In genomic region chr13:46164661-46165060, GRCh38 we compare ENCODE assay signal across 21 cellular contexts. TPM values are rescaled to one million over a fixed set of nuclear protein-coding genes. Genes with fewer than 3 reads are reported as not detected.
DNase-seq lines count a peak whose midpoint lies in the region; ATAC-seq and TF ChIP-seq lines count a peak whose summit lies in the region.
"Had no signal": no experiment of that assay in that cellular context is flagged by ENCODE, and none has a peak within 500 bp of the region (broad histone marks: within the 10 kb centered on the region; RNA-seq: fewer than 3 reads in every experiment).

No MANE protein-coding gene starts in this region.

- H3K79me2 ChIP-seq in OCI-LY7 (ENCODE audit: insufficient read depth, low read depth, low read length) (peaks cover 91% of the 10 kb centered on the region), PC-9 (ENCODE audit: low read depth) (peaks cover 81% of the 10 kb centered on the region)

- peaks cover 71% of the 10 kb centered on the region for H3K4me1 ChIP-seq in BLaER1
- H3K4me1 ChIP-seq in OCI-LY7 (ENCODE audit: insufficient read depth, low read length, poor library complexity, severe bottlenecking): peaks cover 73% of the 10 kb centered on the region
- H3K4me1 ChIP-seq in spleen: peaks cover 67 to 94% (median 84%) of the 10 kb centered on the region in 6 donors
- no peaks in the 10 kb centered on the region for H3K4me1 ChIP-seq in PC-9 (replicated peaks; ENCODE audit: insufficient read depth)
- H3K4me1 ChIP-seq: left ventricle myocardium inferior had no signal

- H4K20me1 ChIP-seq in BLaER1 (peaks cover 51% of the 10 kb centered on the region), OCI-LY7 (ENCODE audit: insufficient read depth, low read length) (peaks cover 53% of the 10 kb centered on the region), PC-9 (ENCODE audit: insufficient read depth) (peaks cover 72% of the 10 kb centered on the region)

- H3K4me1 Mint-ChIP-seq in CD4-positive, alpha-beta T cell (ENCODE audit: low read depth): peaks cover 82% of the 10 kb centered on the region
- H3K4me1 Mint-ChIP-seq in central memory CD8-positive, alpha-beta T cell: peaks cover 79% of the 10 kb centered on the region

- TF ChIP-seq POLR2A in spleen (IDR thresholded peaks at IDR 0.05): no peak

- H3K36me3 ChIP-seq in BLaER1 (peaks cover 50% of the 10 kb centered on the region), OCI-LY7 (ENCODE audit: insufficient read depth, low read length) (peaks cover 82% of the 10 kb centered on the region), spleen (peaks cover 0 to 46% (median 2%) of the 10 kb centered on the region in 6 donors), PC-9 (ENCODE audit: low read depth) (peaks cover 3% of the 10 kb centered on the region; the same call in 1 of the 2 replicates)
- H3K36me3 ChIP-seq: left ventricle myocardium inferior had no signal

- H3K27me3 ChIP-seq in BLaER1: no peaks in the 10 kb centered on the region
- H3K27me3 ChIP-seq in CD4-positive, alpha-beta T cell (ENCODE audit: control insufficient read depth, insufficient read depth, low read length): no peaks in the 10 kb centered on the region
- H3K27me3 ChIP-seq in spleen (replicated peaks in 1 of 7): no peaks in the 10 kb centered on the region
- no peaks in the 10 kb centered on the region for H3K27me3 ChIP-seq in PC-9 (ENCODE audit: insufficient read depth, low read depth)

- peaks cover 10% of the 10 kb centered on the region; the same call in 1 of the 2 replicates for H3F3A ChIP-seq in PC-9 (ENCODE audit: insufficient read depth, low read depth)

- H3K36me3 Mint-ChIP-seq in CD4-positive, alpha-beta T cell (ENCODE audit: low read depth): peaks cover 72% of the 10 kb centered on the region
- H3K36me3 Mint-ChIP-seq in central memory CD8-positive, alpha-beta T cell (ENCODE audit: insufficient read depth): peaks cover 45% of the 10 kb centered on the region

- DNase-seq in CD4-positive, alpha-beta T cell: no peak
- DNase-seq in OCI-LY7 (ENCODE audit: low spot score): no peak
- no peak for DNase-seq in central memory CD8-positive, alpha-beta T cell (ENCODE audit: low spot score in 2 of 2)
- DNase-seq in stimulated activated CD4-positive, alpha-beta T cell treated with anti-CD3 and anti-CD28 coated beads, Interleukin-1b, Interleukin-23, amount 100 ng/mL, for 48 hours: no peak
- no peak for DNase-seq in spleen
- no peak for DNase-seq in PC-9
- DNase-seq: activated CD8-positive, alpha-beta memory T cell treated with anti-CD3 and anti-CD28 coated beads, Interleukin-2, amount 50 U/mL, for 48 hours; AML-193; anterior cingulate cortex; DMS79; left ventricle myocardium inferior; NCI-H187; NCI-H510A treated with DMSO at 0.1 percent for 48 hours; SK-N-SH; stimulated activated CD4-positive, alpha-beta T cell treated with anti-CD3 and anti-CD28 coated beads, Interleukin-12 subunit alpha, Interleukin-12 subunit beta, amount 100 ng/mL, for 4 hours; substantia nigra had no signal

- peak overlapping the region; percentile 98 for H3K27ac Mint-ChIP-seq in CD4-positive, alpha-beta T cell
- H3K27ac Mint-ChIP-seq in central memory CD8-positive, alpha-beta T cell (ENCODE audit: low read depth): peak overlapping the region; percentile 89

- intact Hi-C loops in CD4-positive, alpha-beta T cell (cut with DNase I, micrococcal nuclease): loop anchor here in 1 of 2 experiments (5.0 to 10.0 kb wide), 2 partner anchors 50 to 123 kb away; partner anchors contain the start of gene LRRC63
- intact Hi-C loops in OCI-LY7 (cut with micrococcal nuclease; ENCODE audit: unreplicated experiment): no loop called here
- intact Hi-C loops in spleen (cut with DNase I; ENCODE audit: low total_unique reads): no loop called here
- intact Hi-C loops in PC-9 (cut with micrococcal nuclease; ENCODE audit: unreplicated experiment): no loop called here

- H3K9me3 Mint-ChIP-seq in CD4-positive, alpha-beta T cell: no peaks in the 10 kb centered on the region
- H3K9me3 Mint-ChIP-seq in central memory CD8-positive, alpha-beta T cell: no peaks in the 10 kb centered on the region

- no peak overlapping the region for H3K9ac ChIP-seq in BLaER1
- H3K9ac ChIP-seq: SK-N-SH had no signal

- no TSS peak for BruUV-seq in OCI-LY7 (replicated peaks; lab: Mats Ljungman, UMichigan)
- no TSS peak for BruUV-seq in PC-9 (replicated peaks; lab: Mats Ljungman, UMichigan)

- H3K27ac ChIP-seq in BLaER1: no peak overlapping the region
- peak overlapping the region; percentile 58 for H3K27ac ChIP-seq in CD4-positive, alpha-beta T cell (ENCODE audit: low read depth, low read length)
- peak overlapping the region; percentile 11 for H3K27ac ChIP-seq in OCI-LY7 (ENCODE audit: low read depth, low read length, poor library complexity, severe bottlenecking)
- H3K27ac ChIP-seq in spleen: peak overlapping the region in 4 of 8 donors; percentile 26 to 94 (median 69)
- H3K27ac ChIP-seq in PC-9: no peak overlapping the region
- H3K27ac ChIP-seq: left ventricle myocardium inferior had no signal

- no peak for ATAC-seq in CD4-positive, alpha-beta T cell (ENCODE audit: poor library complexity)
- no peak for ATAC-seq in central memory CD8-positive, alpha-beta T cell (replicated peaks; ENCODE audit: extremely low read depth, poor library complexity, severe bottlenecking)

- POLR2A ChIA-PET in CD4-positive, alpha-beta T cell (lab: Charles Lee): interaction anchor here (1.3 to 11.1 kb wide), 3 partner anchors 11 to 131 kb away, joined by 3 to 217 read pairs (median 4); partner anchors contain the start of gene LCP1
- POLR2A ChIA-PET in OCI-LY7 (lab: Charles Lee): no interaction called here
- POLR2A ChIA-PET in PC-9 (lab: Charles Lee; ENCODE audit: unreplicated experiment): no interaction called here

- no peaks in the 10 kb centered on the region for H3K9me2 ChIP-seq in OCI-LY7 (ENCODE audit: insufficient read depth, low read length)
- no peaks in the 10 kb centered on the region for H3K9me2 ChIP-seq in PC-9 (ENCODE audit: insufficient read depth)
- H3K9me2 ChIP-seq: SK-N-SH had no signal

- H3K4me2 ChIP-seq in BLaER1 (0 out of 2 replicates have a peak overlapping the region, but pooled peaks have one; percentile 53), OCI-LY7 (ENCODE audit: low read length) (peak overlapping the region; percentile 89), PC-9 (no peak overlapping the region)
- H3K4me2 ChIP-seq: SK-N-SH had no signal

- H3K4me3 ChIP-seq in BLaER1 (no peak overlapping the region), OCI-LY7 (ENCODE audit: low read depth, low read length, poor library complexity, severe bottlenecking) (no peak overlapping the region), spleen (peak overlapping the region in 1 of 8 donors; percentile 8), PC-9 (no peak overlapping the region)
- H3K4me3 ChIP-seq: left ventricle myocardium inferior had no signal

- H2AFZ ChIP-seq in OCI-LY7 (ENCODE audit: low read length) (no peak overlapping the region), PC-9 (no peak overlapping the region)

- H3K9me3 ChIP-seq in BLaER1: peaks cover 37% of the 10 kb centered on the region
- no peaks in the 10 kb centered on the region for H3K9me3 ChIP-seq in CD4-positive, alpha-beta T cell (ENCODE audit: control insufficient read depth, low read length)
- peaks cover 13% of the 10 kb centered on the region; the same call in 1 of the 2 replicates for H3K9me3 ChIP-seq in OCI-LY7 (ENCODE audit: low read length)
- no peaks in the 10 kb centered on the region for H3K9me3 ChIP-seq in spleen
- H3K9me3 ChIP-seq in PC-9 (ENCODE audit: insufficient read depth, low read depth): no peaks in the 10 kb centered on the region
- H3K9me3 ChIP-seq: left ventricle myocardium inferior, SK-N-SH had no signal

- no peaks in the 10 kb centered on the region for H3K27me3 Mint-ChIP-seq in CD4-positive, alpha-beta T cell
- H3K27me3 Mint-ChIP-seq in central memory CD8-positive, alpha-beta T cell: no peaks in the 10 kb centered on the region

- peak overlapping the region; percentile 60 for H3K4me3 Mint-ChIP-seq in CD4-positive, alpha-beta T cell
- H3K4me3 Mint-ChIP-seq in central memory CD8-positive, alpha-beta T cell: peak overlapping the region; percentile 73

- no peak for TF ChIP-seq CTCF in CD4-positive, alpha-beta T cell (IDR thresholded peaks at IDR 0.05)
- TF ChIP-seq CTCF in OCI-LY7 (conservative IDR thresholded peaks at IDR 0.05; ENCODE audit: low read length) (no peak), spleen (IDR thresholded peaks at IDR 0.05 in 8 of 11, conservative IDR thresholded peaks at IDR 0.05 in 3 of 11) (no peak), PC-9 (conservative IDR thresholded peaks at IDR 0.05) (no peak)

- CTCF ChIA-PET in CD4-positive, alpha-beta T cell (lab: Charles Lee): no interaction called here
- CTCF ChIA-PET in OCI-LY7 (lab: Charles Lee; ENCODE audit: unreplicated experiment): no interaction called here
- CTCF ChIA-PET in PC-9 (lab: Charles Lee): interaction anchor here (0.7 kb wide), 1 partner anchor 174 kb away, joined by 3 read pairs; no protein-coding TSS in a partner anchor

RNA-seq across cellular contexts. Expression of gene LCP1, which starts 17.3 kb away (rescaled TPM):
- total RNA-seq in CD4-positive, alpha-beta T cell: 100 to 1,000 TPM; 266 to 276 TPM
- total RNA-seq in OCI-LY7 (2014; rRNA removed; shearing (Covaris generic)): 292 and 319 TPM in 2 replicates
- total RNA-seq in OCI-LY7 (2022): 546 and 565 TPM in 2 replicates
- 100 to 1,000 TPM; 488 to 968 (median 620) TPM for total RNA-seq in spleen
- 100 to 1,000 TPM; 155 to 226 (median 206) TPM for polyA plus RNA-seq in spleen
- 131 and 197 TPM in 2 replicates for total RNA-seq in PC-9 (2021)

RNA-seq across cellular contexts. Expression of gene LRRC63, which starts 47.1 kb away (rescaled TPM):
- total RNA-seq in CD4-positive, alpha-beta T cell: under 1 TPM in 1 of 2 experiments, not detected in 1; 0.17 TPM
- not detected in 2 replicates for total RNA-seq in OCI-LY7 (2014; rRNA removed; shearing (Covaris generic))
- total RNA-seq in OCI-LY7 (2022) (not detected in 2 replicates), spleen (1 to 10 TPM in 1 of 7 donors, under 1 TPM in 6; 0.32 to 1.3 (median 0.69) TPM), PC-9 (2021) (0.28 TPM in 1 of 2 replicates, not detected in the other)
- polyA plus RNA-seq in spleen: under 1 TPM; 0.04 to 0.11 (median 0.10) TPM
- total RNA-seq: endothelial cell of umbilical vein, left ventricle myocardium inferior, pulmonary artery endothelial cell had no signal

RNA-seq across cellular contexts. Expression of gene CPB2, which starts 59.8 kb away (rescaled TPM):
- not detected for total RNA-seq in CD4-positive, alpha-beta T cell
- total RNA-seq in OCI-LY7 (2014; rRNA removed; shearing (Covaris generic)): not detected in 2 replicates
- total RNA-seq in OCI-LY7 (2022) (not detected in 2 replicates), spleen (not detected), PC-9 (2021) (not detected in 2 replicates)
- not detected for polyA plus RNA-seq in spleen
- total RNA-seq: chondrocyte, endothelial cell of umbilical vein, frontal cortex, left ventricle myocardium inferior, pulmonary artery endothelial cell had no signal
- polyA plus RNA-seq: endothelial cell of umbilical vein, SK-N-SH had no signal

Comparison
In these comparisons a context has a peak if more than half of its experiments do, and no peak if none do; other contexts are left out.
1. H3K27ac ChIP-seq: peak in CD4-positive, alpha-beta T cell (single experiment) and OCI-LY7 (single experiment); none in BLaER1 (single experiment) and PC-9 (single experiment).